Comparison of ENCODE assay signal across 31 cellular contexts in genomic region chr2:197848602-197849001, GRCh38. TPM values are rescaled to one million over a fixed set of nuclear protein-coding genes. Genes with fewer than 3 reads are reported as not detected.
A peak's percentile ranks its signal among the peaks of the same experiment; 100 is the strongest.
DNase-seq lines count a peak whose midpoint lies in the region; ATAC-seq lines count a peak whose summit lies in the region.
"Had no signal": no experiment of that assay in that cellular context is flagged by ENCODE, and none has a peak within 500 bp of the region (broad histone marks: within the 10 kb centered on the region; RNA-seq: fewer than 3 reads in every experiment).

No MANE protein-coding gene starts in this region.

- H3K27ac ChIP-seq in KOPT-K1 (ENCODE audit: low read depth, low read length, poor library complexity, severe bottlenecking) (peak overlapping the region; percentile 91), substantia nigra (ENCODE audit: low read depth, low read length, poor library complexity, severe bottlenecking) (peak overlapping the region; percentile 31)
- H3K27ac ChIP-seq in effector memory CD4-positive, alpha-beta T cell (ENCODE audit: insufficient read depth, low read length, poor library complexity, severe bottlenecking), result peak overlapping the region; percentile 61
- H3K27ac ChIP-seq: BLaER1, colonic mucosa, tibial artery had no signal

- no peak overlapping the region for H3K4me3 ChIP-seq in effector memory CD4-positive, alpha-beta T cell (ENCODE audit: insufficient read depth, low read depth, low read length, poor library complexity, severe bottlenecking)
- H3K4me3 ChIP-seq: BLaER1, colonic mucosa, HAP-1, smooth muscle cell, tibial artery had no signal

- no peaks in the 10 kb centered on the region for H3K27me3 Mint-ChIP-seq in activated naive CD8-positive, alpha-beta T cell
- H3K27me3 Mint-ChIP-seq in activated naive CD8-positive, alpha-beta T cell treated with anti-CD3 and anti-CD28 coated beads, Interleukin-2, amount 50 U/mL, for 24 hours, result no peaks in the 10 kb centered on the region
- H3K27me3 Mint-ChIP-seq: stimulated activated naive CD8-positive, alpha-beta T cell treated with anti-CD3 and anti-CD28 coated beads, Interleukin-15, amount 100 ng/mL, for 72 hours had no signal

- no peak overlapping the region for H3K4me3 Mint-ChIP-seq in activated naive CD8-positive, alpha-beta T cell
- no peak overlapping the region for H3K4me3 Mint-ChIP-seq in activated naive CD8-positive, alpha-beta T cell treated with anti-CD3 and anti-CD28 coated beads, Interleukin-2, amount 50 U/mL, for 24 hours

- H3K36me3 Mint-ChIP-seq in activated naive CD8-positive, alpha-beta T cell, result no peaks in the 10 kb centered on the region
- no peaks in the 10 kb centered on the region for H3K36me3 Mint-ChIP-seq in activated naive CD8-positive, alpha-beta T cell treated with anti-CD3 and anti-CD28 coated beads, Interleukin-2, amount 50 U/mL, for 24 hours (ENCODE audit: low read depth)

- no peaks in the 10 kb centered on the region for H3K27me3 ChIP-seq in effector memory CD4-positive, alpha-beta T cell (replicated peaks; ENCODE audit: control insufficient read depth, insufficient read depth, low read length, poor library complexity, severe bottlenecking)
- H3K27me3 ChIP-seq: BLaER1, tibial artery had no signal

- no peaks in the 10 kb centered on the region for H3K36me3 ChIP-seq in KOPT-K1 (ENCODE audit: insufficient read depth, low read length)
- H3K36me3 ChIP-seq in effector memory CD4-positive, alpha-beta T cell (ENCODE audit: control insufficient read depth, insufficient read depth, low read length), result no peaks in the 10 kb centered on the region
- H3K36me3 ChIP-seq: BLaER1, colonic mucosa, HAP-1, tibial artery had no signal

- peaks cover 14% of the 10 kb centered on the region for H3K4me1 ChIP-seq in effector memory CD4-positive, alpha-beta T cell (ENCODE audit: control insufficient read depth, insufficient read depth, low read length, poor library complexity, severe bottlenecking)
- H3K4me1 ChIP-seq: BLaER1, Caco-2, colonic mucosa, HAP-1 had no signal

- ATAC-seq in activated naive CD8-positive, alpha-beta T cell treated with anti-CD3 and anti-CD28 coated beads, Interleukin-2, amount 50 U/mL, for 24 hours, result no peak
- ATAC-seq: PC-3 had no signal

- H3K27ac Mint-ChIP-seq in activated naive CD8-positive, alpha-beta T cell, result peak overlapping the region; percentile 81
- H3K27ac Mint-ChIP-seq in activated naive CD8-positive, alpha-beta T cell treated with anti-CD3 and anti-CD28 coated beads, Interleukin-2, amount 50 U/mL, for 24 hours, result no peak overlapping the region

- H3K9me3 Mint-ChIP-seq in activated naive CD8-positive, alpha-beta T cell (ENCODE audit: low read depth), result no peaks in the 10 kb centered on the region
- H3K9me3 Mint-ChIP-seq in activated naive CD8-positive, alpha-beta T cell treated with anti-CD3 and anti-CD28 coated beads, Interleukin-2, amount 50 U/mL, for 24 hours, result no peaks in the 10 kb centered on the region
- H3K9me3 Mint-ChIP-seq: stimulated activated naive CD8-positive, alpha-beta T cell treated with anti-CD3 and anti-CD28 coated beads, Interleukin-15, amount 100 ng/mL, for 72 hours had no signal

- DNase-seq in activated naive CD8-positive, alpha-beta T cell treated with anti-CD3 and anti-CD28 coated beads, Interleukin-2, amount 50 U/mL, for 24 hours, result no peak
- DNase-seq in effector memory CD4-positive, alpha-beta T cell, result no peak
- no peak for DNase-seq in substantia nigra (lab: John Stamatoyannopoulos, UW)
- no peak for DNase-seq in HT-29 (ENCODE audit: low spot score)
- no peak for DNase-seq in stimulated activated CD4-positive, alpha-beta T cell treated with anti-CD3 and anti-CD28 coated beads, Interleukin-1b, Interleukin-23, amount 100 ng/mL, for 48 hours
- DNase-seq: activated naive CD4-positive, alpha-beta T cell treated with anti-CD3 and anti-CD28 coated beads, Interleukin-2, amount 50 U/mL, for 16 hours; anterior cingulate cortex; Caco-2; colonic mucosa; DMS53; effector CD8-positive, alpha-beta T cell; GDM1; islet precursor cell; KG1; NCI-H1436; NCI-H2081; NCI-H2227 treated with DMSO at 0.1 percent for 48 hours; NCI-H526; PC-3; posterior cingulate gyrus; right cardiac atrium; SHP77; stimulated activated CD4-positive, alpha-beta T cell treated with anti-CD3 and anti-CD28 coated beads, Interleukin-2, amount 100 ng/mL, for 24 hours; stimulated activated naive CD8-positive, alpha-beta T cell treated with anti-CD3 and anti-CD28 coated beads, Interleukin-15, amount 100 ng/mL, for 72 hours; tibial artery had no signal

- H3K9me3 ChIP-seq in KOPT-K1 (ENCODE audit: insufficient read depth, low read length, poor library complexity, severe bottlenecking), result no peaks in the 10 kb centered on the region
- no peaks in the 10 kb centered on the region for H3K9me3 ChIP-seq in effector memory CD4-positive, alpha-beta T cell (ENCODE audit: control insufficient read depth, low read length)
- H3K9me3 ChIP-seq: BLaER1, Caco-2, colonic mucosa, HAP-1, tibial artery had no signal

- peaks cover 64% of the 10 kb centered on the region for H3K4me1 Mint-ChIP-seq in activated naive CD8-positive, alpha-beta T cell (ENCODE audit: low read depth)
- H3K4me1 Mint-ChIP-seq in activated naive CD8-positive, alpha-beta T cell treated with anti-CD3 and anti-CD28 coated beads, Interleukin-2, amount 50 U/mL, for 24 hours, result peaks cover 53% of the 10 kb centered on the region

RNA-seq across cellular contexts. Expression of gene PLCL1, which starts 44.2 kb away (rescaled TPM):
- total RNA-seq in HT-29 (2014; rRNA removed; shearing (Covaris generic)), result 0.08 and 0.13 TPM in 2 replicates
- total RNA-seq: epithelial cell of proximal tubule, PC-3 had no signal

Comparison
In these comparisons a context has a peak if more than half of its experiments do, and no peak if none do; other contexts are left out.
1. H3K27ac ChIP-seq: peak in every context shown above with its lines; median percentile 91 in KOPT-K1; 61 in effector memory CD4-positive, alpha-beta T cell; 31 in substantia nigra.